Comparison of ENCODE assay signal across 10 cellular contexts in the genomic region with DNA sequence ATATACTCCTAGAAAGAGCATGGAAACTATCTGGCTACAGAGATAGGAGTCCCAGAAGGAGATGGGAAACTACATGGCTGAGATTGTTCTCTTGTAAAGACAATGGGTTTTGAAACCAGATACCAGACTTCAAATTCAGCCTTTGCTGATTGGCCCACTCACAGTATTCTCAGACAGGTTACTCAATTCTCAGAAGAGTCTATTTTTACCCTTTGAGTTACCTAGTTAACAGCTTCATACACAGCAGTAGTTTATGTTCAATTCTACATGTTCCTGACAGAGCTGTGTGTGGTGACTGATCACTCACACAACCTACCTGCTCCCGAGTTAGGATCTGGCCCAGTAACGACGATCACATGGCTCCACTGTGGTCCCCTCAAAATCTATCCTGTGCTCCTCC. TPM values are rescaled to one million over a fixed set of nuclear protein-coding genes. Genes with fewer than 3 reads are reported as not detected.
"Had no signal": no experiment of that assay in that cellular context is flagged by ENCODE, and none has a peak within 500 bp of the region (broad histone marks: within the 10 kb centered on the region; RNA-seq: fewer than 3 reads in every experiment).

No MANE protein-coding gene starts in this region.

- H3K9ac ChIP-seq: GM23248 had no signal

- ATAC-seq: HCT116, K562 had no signal

- H2AFZ ChIP-seq: GM23248 had no signal

- FAIRE-seq: H54, HTR-8/SVneo had no signal

- DNase-seq: GM23248, GOT3, H9, HFFc6, IMR-90, KG1 had no signal

- H3K27ac ChIP-seq: GM23248 had no signal

- H3K4me3 ChIP-seq: GM23248, K562 had no signal

RNA-seq across cellular contexts. Expression of a gene that starts 51.9 kb away (rescaled TPM):
- total RNA-seq: GM23248, HFFc6, IMR-90 had no signal
- polyA plus RNA-seq: GM23248, IMR-90 had no signal
